19 cellular contexts compared by ENCODE assay signal in genomic region chr9:88976888-88977257, GRCh38. TPM values are rescaled to one million over a fixed set of nuclear protein-coding genes. Genes with fewer than 3 reads are reported as not detected.
"Had no signal": no experiment of that assay in that cellular context is flagged by ENCODE, and none has a peak within 500 bp of the region (broad histone marks: within the 10 kb centered on the region; RNA-seq: fewer than 3 reads in every experiment).

No MANE protein-coding gene starts in this region.

- H3K4me1 ChIP-seq: body of pancreas, left lung, thyroid gland had no signal

- DNase-seq: activated CD4-positive, alpha-beta T cell treated with anti-CD3 and anti-CD28 coated beads, Interleukin-2, amount 50 U/mL, for 4 hours; activated naive CD4-positive, alpha-beta T cell treated with Interleukin-2 at 50 U/mL for 16 hours; anterior cingulate cortex; body of pancreas; effector CD8-positive, alpha-beta T cell; foreskin melanocyte; glutamatergic neuron; immature natural killer cell; left lung; naive thymus-derived CD4-positive, alpha-beta T cell; retina; stimulated activated CD4-positive, alpha-beta T cell treated with anti-CD3 and anti-CD28 coated beads, Interleukin-2, amount 100 ng/mL, for 48 hours; stimulated activated naive CD4-positive, alpha-beta T cell; substantia nigra; thyroid gland had no signal

- H3K4me3 ChIP-seq: body of pancreas, cardiac muscle cell, hepatocyte, left lung, lung, SK-N-MC, thyroid gland had no signal

- ATAC-seq: body of pancreas; left lung; naive thymus-derived CD4-positive, alpha-beta T cell had no signal

- H3K9me3 ChIP-seq: body of pancreas, thyroid gland had no signal

- H3K27me3 ChIP-seq: body of pancreas, cardiac muscle cell, hepatocyte, left lung, thyroid gland had no signal

- H3K27ac ChIP-seq: body of pancreas, cardiac muscle cell, hepatocyte, left lung, SK-N-MC, thyroid gland had no signal

RNA-seq across cellular contexts. Expression of gene S1PR3, which starts 14.4 kb away (rescaled TPM):
- polyA plus RNA-seq: naive thymus-derived CD4-positive, alpha-beta T cell had no signal
